ENCODE assay signal across 1 cellular context in the genomic region with DNA sequence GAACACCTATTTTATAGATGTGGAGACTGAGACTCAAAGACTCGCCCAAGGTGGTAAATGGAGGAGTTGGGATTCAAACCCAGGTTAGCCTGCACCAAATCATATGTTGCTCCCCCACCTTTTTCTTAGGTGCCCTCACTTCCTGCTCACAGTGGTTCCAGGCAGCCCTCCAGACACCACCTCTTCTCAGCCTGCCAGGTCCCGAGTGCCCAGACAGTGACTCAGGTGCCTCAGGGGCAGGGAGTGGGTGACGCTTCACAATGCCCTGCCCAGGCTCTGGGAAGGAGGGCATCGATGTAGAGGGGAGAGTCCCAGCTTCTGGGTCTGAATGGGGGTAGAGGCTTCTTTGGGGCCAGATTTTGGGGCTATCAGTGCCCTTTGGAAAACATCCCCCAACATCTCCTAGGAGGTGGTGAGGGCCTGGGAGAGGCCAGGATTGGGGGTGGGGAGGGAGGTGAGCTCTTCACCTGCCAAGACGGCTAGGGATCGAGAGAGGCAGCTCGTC.
TF ChIP-seq lines count a peak whose summit lies in the region.

No MANE protein-coding gene starts in this region.

TF ChIP-seq in A549, 52 proteins besides CTCF, POLR2A, EP300 and RAD21 (continued from another document):
- TF ChIP-seq MYC (IDR thresholded peaks at IDR 0.05; ENCODE audit: borderline replicate concordance, low read length) = no peak
- TF ChIP-seq KDM5A (IDR thresholded peaks at IDR 0.05) = no peak
- TF ChIP-seq, protein P1, sequence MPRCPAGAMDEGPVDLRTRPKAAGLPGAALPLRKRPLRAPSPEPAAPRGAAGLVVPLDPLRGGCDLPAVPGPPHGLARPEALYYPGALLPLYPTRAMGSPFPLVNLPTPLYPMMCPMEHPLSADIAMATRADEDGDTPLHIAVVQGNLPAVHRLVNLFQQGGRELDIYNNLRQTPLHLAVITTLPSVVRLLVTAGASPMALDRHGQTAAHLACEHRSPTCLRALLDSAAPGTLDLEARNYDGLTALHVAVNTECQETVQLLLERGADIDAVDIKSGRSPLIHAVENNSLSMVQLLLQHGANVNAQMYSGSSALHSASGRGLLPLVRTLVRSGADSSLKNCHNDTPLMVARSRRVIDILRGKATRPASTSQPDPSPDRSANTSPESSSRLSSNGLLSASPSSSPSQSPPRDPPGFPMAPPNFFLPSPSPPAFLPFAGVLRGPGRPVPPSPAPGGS (IDR thresholded peaks at IDR 0.05) = 0 out of 3 replicates have a peak, but pooled peaks have one; percentile 47
- TF ChIP-seq POLR2AphosphoS2 (conservative IDR thresholded peaks at IDR 0.05; ENCODE audit: low read length) = no peak
- no peak for TF ChIP-seq CBX2 (IDR thresholded peaks at IDR 0.05; ENCODE audit: borderline replicate concordance, low read depth)
- no peak for TF ChIP-seq ZFP36 (IDR thresholded peaks at IDR 0.05; ENCODE audit: borderline replicate concordance, partially characterized antibody)
- TF ChIP-seq ZC3H11A (IDR thresholded peaks at IDR 0.05) = no peak
- TF ChIP-seq HEYL (CRISPR knock-in tag; IDR thresholded peaks at IDR 0.05) = no peak
- no peak for TF ChIP-seq KDM1A (IDR thresholded peaks at IDR 0.05; ENCODE audit: low read depth)
- no peak for TF ChIP-seq CBX8 (IDR thresholded peaks at IDR 0.05)
- no peak for TF ChIP-seq SREBF2 (IDR thresholded peaks at IDR 0.05)
- TF ChIP-seq, protein P2, sequence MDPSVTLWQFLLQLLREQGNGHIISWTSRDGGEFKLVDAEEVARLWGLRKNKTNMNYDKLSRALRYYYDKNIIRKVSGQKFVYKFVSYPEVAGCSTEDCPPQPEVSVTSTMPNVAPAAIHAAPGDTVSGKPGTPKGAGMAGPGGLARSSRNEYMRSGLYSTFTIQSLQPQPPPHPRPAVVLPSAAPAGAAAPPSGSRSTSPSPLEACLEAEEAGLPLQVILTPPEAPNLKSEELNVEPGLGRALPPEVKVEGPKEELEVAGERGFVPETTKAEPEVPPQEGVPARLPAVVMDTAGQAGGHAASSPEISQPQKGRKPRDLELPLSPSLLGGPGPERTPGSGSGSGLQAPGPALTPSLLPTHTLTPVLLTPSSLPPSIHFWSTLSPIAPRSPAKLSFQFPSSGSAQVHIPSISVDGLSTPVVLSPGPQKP (IDR thresholded peaks at IDR 0.05; ENCODE audit: low read depth, low read length) = no peak
- TF ChIP-seq, protein P3, sequence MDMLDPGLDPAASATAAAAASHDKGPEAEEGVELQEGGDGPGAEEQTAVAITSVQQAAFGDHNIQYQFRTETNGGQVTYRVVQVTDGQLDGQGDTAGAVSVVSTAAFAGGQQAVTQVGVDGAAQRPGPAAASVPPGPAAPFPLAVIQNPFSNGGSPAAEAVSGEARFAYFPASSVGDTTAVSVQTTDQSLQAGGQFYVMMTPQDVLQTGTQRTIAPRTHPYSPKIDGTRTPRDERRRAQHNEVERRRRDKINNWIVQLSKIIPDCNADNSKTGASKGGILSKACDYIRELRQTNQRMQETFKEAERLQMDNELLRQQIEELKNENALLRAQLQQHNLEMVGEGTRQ (IDR thresholded peaks at IDR 0.05) = no peak
- TF ChIP-seq EHF (CRISPR knock-in tag; IDR thresholded peaks at IDR 0.05) = no peak
- no peak for TF ChIP-seq ZSCAN20 (CRISPR knock-in tag; IDR thresholded peaks at IDR 0.05)
- TF ChIP-seq TFCP2L1 (CRISPR knock-in tag; IDR thresholded peaks at IDR 0.05) = no peak
- no peak for TF ChIP-seq MAZ (IDR thresholded peaks at IDR 0.05; ENCODE audit: borderline replicate concordance, low read depth, low read length)
- TF ChIP-seq HOXB5 (CRISPR knock-in tag; IDR thresholded peaks at IDR 0.05) = no peak
- TF ChIP-seq NR3C1 (IDR thresholded peaks at IDR 0.05) = no peak
- peak; percentile 17 to 56; a peak in 2 of 5 replicates for TF ChIP-seq JUN (IDR thresholded peaks at IDR 0.05)
- TF ChIP-seq, protein P4, sequence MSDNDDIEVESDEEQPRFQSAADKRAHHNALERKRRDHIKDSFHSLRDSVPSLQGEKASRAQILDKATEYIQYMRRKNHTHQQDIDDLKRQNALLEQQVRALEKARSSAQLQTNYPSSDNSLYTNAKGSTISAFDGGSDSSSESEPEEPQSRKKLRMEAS (IDR thresholded peaks at IDR 0.05) = peak; percentile 75; the same call in 1 of the 2 replicates
- TF ChIP-seq MAFK (IDR thresholded peaks at IDR 0.05; ENCODE audit: partially characterized antibody) = no peak
- TF ChIP-seq JUNB (IDR thresholded peaks at IDR 0.05) = peak; percentile 70
- TF ChIP-seq RFX5 (IDR thresholded peaks at IDR 0.05) = no peak
- TF ChIP-seq FOSB (CRISPR knock-in tag; IDR thresholded peaks at IDR 0.05) = no peak
- TF ChIP-seq, protein P5, sequence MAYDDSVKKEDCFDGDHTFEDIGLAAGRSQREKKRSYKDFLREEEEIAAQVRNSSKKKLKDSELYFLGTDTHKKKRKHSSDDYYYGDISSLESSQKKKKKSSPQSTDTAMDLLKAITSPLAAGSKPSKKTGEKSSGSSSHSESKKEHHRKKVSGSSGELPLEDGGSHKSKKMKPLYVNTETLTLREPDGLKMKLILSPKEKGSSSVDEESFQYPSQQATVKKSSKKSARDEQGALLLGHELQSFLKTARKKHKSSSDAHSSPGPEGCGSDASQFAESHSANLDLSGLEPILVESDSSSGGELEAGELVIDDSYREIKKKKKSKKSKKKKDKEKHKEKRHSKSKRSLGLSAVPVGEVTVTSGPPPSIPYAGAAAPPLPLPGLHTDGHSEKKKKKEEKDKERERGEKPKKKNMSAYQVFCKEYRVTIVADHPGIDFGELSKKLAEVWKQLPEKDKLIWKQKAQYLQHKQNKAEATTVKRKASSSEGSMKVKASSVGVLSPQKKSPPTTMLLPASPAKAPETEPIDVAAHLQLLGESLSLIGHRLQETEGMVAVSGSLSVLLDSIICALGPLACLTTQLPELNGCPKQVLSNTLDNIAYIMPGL (CRISPR knock-in tag; IDR thresholded peaks at IDR 0.05; ENCODE audit: borderline replicate concordance) = no peak
- TF ChIP-seq, protein P6, sequence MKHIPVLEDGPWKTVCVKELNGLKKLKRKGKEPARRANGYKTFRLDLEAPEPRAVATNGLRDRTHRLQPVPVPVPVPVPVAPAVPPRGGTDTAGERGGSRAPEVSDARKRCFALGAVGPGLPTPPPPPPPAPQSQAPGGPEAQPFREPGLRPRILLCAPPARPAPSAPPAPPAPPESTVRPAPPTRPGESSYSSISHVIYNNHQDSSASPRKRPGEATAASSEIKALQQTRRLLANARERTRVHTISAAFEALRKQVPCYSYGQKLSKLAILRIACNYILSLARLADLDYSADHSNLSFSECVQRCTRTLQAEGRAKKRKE (CRISPR knock-in tag; IDR thresholded peaks at IDR 0.05; ENCODE audit: low read depth) = no peak
- peak; percentile 78; the same call in 1 of the 2 replicates for TF ChIP-seq GATA3 (IDR thresholded peaks at IDR 0.05; ENCODE audit: borderline replicate concordance)
- TF ChIP-seq RARB (CRISPR knock-in tag; IDR thresholded peaks at IDR 0.05) = no peak
- TF ChIP-seq EHMT2 (IDR thresholded peaks at IDR 0.05; ENCODE audit: low read depth) = no peak
- TF ChIP-seq, protein P7, sequence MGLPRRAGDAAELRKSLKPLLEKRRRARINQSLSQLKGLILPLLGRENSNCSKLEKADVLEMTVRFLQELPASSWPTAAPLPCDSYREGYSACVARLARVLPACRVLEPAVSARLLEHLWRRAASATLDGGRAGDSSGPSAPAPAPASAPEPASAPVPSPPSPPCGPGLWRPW (IDR thresholded peaks at IDR 0.05) = no peak
- 0 out of 3 replicates have a peak, but pooled peaks have one; percentile 10 for TF ChIP-seq SMC3 (IDR thresholded peaks at IDR 0.05)
- peak; percentile 29 for TF ChIP-seq CHD2 (IDR thresholded peaks at IDR 0.05; ENCODE audit: low read length, partially characterized antibody)
- no peak for TF ChIP-seq ZNF302 (CRISPR knock-in tag; IDR thresholded peaks at IDR 0.05)
